In genomic region chr5:95043234-95043633, GRCh38 we compare ENCODE assay signal across 14 cellular contexts.
DNase-seq lines count a peak whose midpoint lies in the region; ATAC-seq, FAIRE-seq and TF ChIP-seq lines count a peak whose summit lies in the region.
"Had no signal": no experiment of that assay in that cellular context is flagged by ENCODE, and none has a peak within 500 bp of the region (broad histone marks: within the 10 kb centered on the region; RNA-seq: fewer than 3 reads in every experiment).

No MANE protein-coding gene starts in this region.

- H3K4me3 ChIP-seq in prostate gland (no peak overlapping the region), GM23248 (no peak overlapping the region)

- H3K9me3 ChIP-seq in prostate gland (no peaks in the 10 kb centered on the region), GM23248 (ENCODE audit: low read depth) (no peaks in the 10 kb centered on the region)

- H3K79me2 ChIP-seq in GM23248 (ENCODE audit: insufficient read depth) = no peaks in the 10 kb centered on the region

- H3F3A ChIP-seq in GM23248 (ENCODE audit: insufficient read depth) = no peaks in the 10 kb centered on the region

- ATAC-seq in GM19395 (IDR thresholded peaks at IDR 0.05; ENCODE audit: unreplicated experiment) = no peak
- ATAC-seq: left colon had no signal

- no peak overlapping the region for H3K4me2 ChIP-seq in GM23248 (ENCODE audit: unreplicated experiment)

- TF ChIP-seq CTCF in prostate gland (IDR thresholded peaks at IDR 0.05) = no peak

- in situ Hi-C loops in GM23248 (cut with MboI) = no loop called here

- intact Hi-C loops in prostate gland (cut with DNase I) = no loop called here

- no peaks in the 10 kb centered on the region for H3K9me2 ChIP-seq in GM23248 (ENCODE audit: insufficient read depth)

- no peak for FAIRE-seq in HTR-8/SVneo (lab: Jason Lieb, UNC)

- H3K27me3 ChIP-seq in prostate gland (replicated peaks; ENCODE audit: insufficient read depth) (no peaks in the 10 kb centered on the region), GM23248 (replicated peaks; ENCODE audit: insufficient read depth) (no peaks in the 10 kb centered on the region)

- H3K4me1 ChIP-seq in prostate gland (replicated peaks) (no peaks in the 10 kb centered on the region), GM23248 (ENCODE audit: insufficient read depth) (no peaks in the 10 kb centered on the region)

- H2AFZ ChIP-seq in GM23248 = no peak overlapping the region

- no peaks in the 10 kb centered on the region for H4K20me1 ChIP-seq in GM23248 (ENCODE audit: insufficient read depth)

- DNase-seq in CMK (ENCODE audit: low read depth) = peak; percentile 15
- DNase-seq in Kasumi-1 (lab: John Stamatoyannopoulos, UW) = peak; percentile 70 to 77
- peak; percentile 16 for DNase-seq in UCSD-AML1 (lab: John Stamatoyannopoulos, UW; ENCODE audit: unreplicated experiment)
- peak; percentile 8 for DNase-seq in iris pigment epithelial cell (ENCODE audit: low read depth)
- no peak for DNase-seq in prostate gland (ENCODE audit: low spot score)
- no peak for DNase-seq in HTR-8/SVneo (ENCODE audit: insufficient read length, low spot score)
- no peak for DNase-seq in GM23248
- DNase-seq: activated naive CD4-positive, alpha-beta T cell treated with anti-CD3 and anti-CD28 coated beads, Interleukin-2, amount 10 ng/mL, durations not matched to agents 7 days and 5 days; Calu3; hypothalamus; left colon; NCI-H2029; NCI-H510A treated with DMSO at 0.1 percent for 48 hours had no signal

- no peaks in the 10 kb centered on the region for H3K36me3 ChIP-seq in prostate gland
- no peaks in the 10 kb centered on the region for H3K36me3 ChIP-seq in GM23248 (ENCODE audit: low read depth)

- no peak overlapping the region for H3K9ac ChIP-seq in GM23248

- no peak overlapping the region for H3K27ac ChIP-seq in prostate gland
- H3K27ac ChIP-seq in GM23248 = no peak overlapping the region

- TF ChIP-seq POLR2A in prostate gland (IDR thresholded peaks at IDR 0.05) = no peak

Comparison
In these comparisons a context has a peak if more than half of its experiments do, and no peak if none do; other contexts are left out.
1. DNase-seq: peak in CMK (single experiment), Kasumi-1 (2 of 2), UCSD-AML1 (single experiment) and iris pigment epithelial cell (single experiment); none in prostate gland (single experiment), HTR-8/SVneo (single experiment) and GM23248 (single experiment).